ENCODE assay signal across 8 cellular contexts in the genomic region with DNA sequence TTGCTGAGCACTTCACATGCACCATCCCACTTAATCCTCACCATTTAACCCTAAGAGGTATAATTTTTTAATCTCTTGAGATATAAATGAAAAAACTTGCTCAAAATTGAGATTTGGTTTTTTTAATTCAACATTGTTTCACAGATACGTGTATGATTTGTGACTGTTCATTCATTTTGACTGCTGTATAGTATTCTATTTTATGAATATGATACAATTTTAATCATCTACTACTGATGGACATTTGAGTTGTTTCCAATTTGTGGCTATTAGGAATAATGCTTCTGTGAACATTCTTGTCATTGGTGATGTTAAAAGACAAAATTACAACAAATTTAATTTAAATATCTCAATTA. TPM values are rescaled to one million over a fixed set of nuclear protein-coding genes. Genes with fewer than 3 reads are reported as not detected.
DNase-seq lines count a peak whose midpoint lies in the region; ATAC-seq and TF ChIP-seq lines count a peak whose summit lies in the region.

No MANE protein-coding gene starts in this region.

- H3K9me3 ChIP-seq in gastroesophageal sphincter = peaks cover 0 to 12% (median 0%) of the 10 kb centered on the region in 3 donors

- TF ChIP-seq EP300 in gastroesophageal sphincter (IDR thresholded peaks at IDR 0.05) = no peak

- ATAC-seq in gastroesophageal sphincter = no peak
- ATAC-seq in stimulated activated naive B cell treated with anti-CD40 and anti-IgM and Interleukin-4, amounts not matched to agents 10 μg/mL and 1 μg/mL and 100 μg/mL, for 72 hours (replicated peaks) = no peak

- H3K27ac ChIP-seq in gastroesophageal sphincter = peak overlapping the region in 3 of 4 donors; percentile 68 to 96 (median 94)

- peak overlapping the region; percentile 96 for H3K4me3 Mint-ChIP-seq in activated CD4-positive, alpha-beta T cell treated with anti-CD3 and anti-CD28 coated beads, Interleukin-2, amount 10 ng/mL, durations not matched to agents 7 days and 5 days
- H3K4me3 Mint-ChIP-seq in stimulated activated naive B cell treated with anti-CD40 and anti-IgM and Interleukin-4, amounts not matched to agents 10 μg/mL and 1 μg/mL and 100 μg/mL, for 72 hours = peak overlapping the region; percentile 21 to 100

- peaks cover 25% of the 10 kb centered on the region for H3K36me3 Mint-ChIP-seq in activated CD4-positive, alpha-beta T cell treated with anti-CD3 and anti-CD28 coated beads, Interleukin-2, amount 10 ng/mL, durations not matched to agents 7 days and 5 days (ENCODE audit: low read depth)
- H3K36me3 Mint-ChIP-seq in stimulated activated naive B cell treated with anti-CD40 and anti-IgM and Interleukin-4, amounts not matched to agents 10 μg/mL and 1 μg/mL and 100 μg/mL, for 72 hours = peaks cover 12 to 26% of the 10 kb centered on the region in 2 donors

- peaks cover 3% of the 10 kb centered on the region for H3K9me3 Mint-ChIP-seq in activated CD4-positive, alpha-beta T cell treated with anti-CD3 and anti-CD28 coated beads, Interleukin-2, amount 10 ng/mL, durations not matched to agents 7 days and 5 days
- peaks cover 0 to 3% of the 10 kb centered on the region in 2 donors for H3K9me3 Mint-ChIP-seq in stimulated activated naive B cell treated with anti-CD40 and anti-IgM and Interleukin-4, amounts not matched to agents 10 μg/mL and 1 μg/mL and 100 μg/mL, for 72 hours

- peaks cover 27% of the 10 kb centered on the region for H3K4me1 Mint-ChIP-seq in activated CD4-positive, alpha-beta T cell treated with anti-CD3 and anti-CD28 coated beads, Interleukin-2, amount 10 ng/mL, durations not matched to agents 7 days and 5 days
- peaks cover 8 to 25% of the 10 kb centered on the region in 2 donors for H3K4me1 Mint-ChIP-seq in stimulated activated naive B cell treated with anti-CD40 and anti-IgM and Interleukin-4, amounts not matched to agents 10 μg/mL and 1 μg/mL and 100 μg/mL, for 72 hours

- 96 to 100% methylated on average over 1 of the region's 1 CpG for WGBS in gastroesophageal sphincter (ENCODE audit: low coverage in 1 of 2), 2 donors

- no peak for TF ChIP-seq CTCF in WI38 (IDR thresholded peaks at IDR 0.05; ENCODE audit: low read depth, low read length)
- no peak for TF ChIP-seq CTCF in gastroesophageal sphincter (IDR thresholded peaks at IDR 0.05)

- H3K27me3 Mint-ChIP-seq in activated CD4-positive, alpha-beta T cell treated with anti-CD3 and anti-CD28 coated beads, Interleukin-2, amount 10 ng/mL, durations not matched to agents 7 days and 5 days = no peaks in the 10 kb centered on the region
- H3K27me3 Mint-ChIP-seq in stimulated activated naive B cell treated with anti-CD40 and anti-IgM and Interleukin-4, amounts not matched to agents 10 μg/mL and 1 μg/mL and 100 μg/mL, for 72 hours = no peaks in the 10 kb centered on the region

- no peak for DNase-seq in activated CD4-positive, alpha-beta T cell treated with anti-CD3 and anti-CD28 coated beads, Interleukin-2, amount 10 ng/mL, durations not matched to agents 7 days and 5 days
- no peak for DNase-seq in activated CD4-positive, alpha-beta T cell treated with anti-CD3 and anti-CD28 coated beads for 48 hours
- no peak for DNase-seq in stimulated activated naive B cell treated with anti-CD40 and anti-IgM and Interleukin-4, amounts not matched to agents 10 μg/mL and 1 μg/mL and 100 μg/mL, for 72 hours
- DNase-seq in NCI-H748 (lab: John Stamatoyannopoulos, UW; ENCODE audit: unreplicated experiment) = no peak
- DNase-seq in hepatic stellate cell (ENCODE audit: low spot score) = no peak
- DNase-seq in ecto neural progenitor cell (ENCODE audit: low spot score) = no peak

- no peak overlapping the region for H3K27ac Mint-ChIP-seq in activated CD4-positive, alpha-beta T cell treated with anti-CD3 and anti-CD28 coated beads, Interleukin-2, amount 10 ng/mL, durations not matched to agents 7 days and 5 days
- no peak overlapping the region for H3K27ac Mint-ChIP-seq in stimulated activated naive B cell treated with anti-CD40 and anti-IgM and Interleukin-4, amounts not matched to agents 10 μg/mL and 1 μg/mL and 100 μg/mL, for 72 hours

- CTCF ChIA-PET in activated CD4-positive, alpha-beta T cell treated with anti-CD3 and anti-CD28 coated beads, Interleukin-2, amount 10 ng/mL, durations not matched to agents 7 days and 5 days (lab: Charles Lee) = interaction anchor here (0.6 to 1.9 kb wide), 3 partner anchors 49 to 232 kb away, joined by 3 to 5 read pairs (median 4); no protein-coding TSS in a partner anchor

- no peak for TF ChIP-seq POLR2A in gastroesophageal sphincter (IDR thresholded peaks at IDR 0.05)

- H3K4me3 ChIP-seq in WI38 (ENCODE audit: low read depth, low read length) = peak overlapping the region; percentile 89; the same call in 1 of the 2 replicates
- peak overlapping the region in 1 of 2 donors; percentile 70 for H3K4me3 ChIP-seq in gastroesophageal sphincter

- H3K27me3 ChIP-seq in gastroesophageal sphincter = no peaks in the 10 kb centered on the region

- H3K4me1 ChIP-seq in gastroesophageal sphincter = peaks cover 12 to 33% (median 12%) of the 10 kb centered on the region in 3 donors

- peaks cover 0 to 7% of the 10 kb centered on the region in 2 donors for H3K36me3 ChIP-seq in gastroesophageal sphincter

- POLR2A ChIA-PET in activated CD4-positive, alpha-beta T cell treated with anti-CD3 and anti-CD28 coated beads, Interleukin-2, amount 10 ng/mL, durations not matched to agents 7 days and 5 days (lab: Charles Lee) = interaction anchor here (0.7 to 1.0 kb wide), 2 partner anchors 94 to 161 kb away, joined by 4 to 5 read pairs; a partner anchor contains a TSS

RNA-seq across cellular contexts. Expression of a gene that starts 0.6 kb away (rescaled TPM):
- total RNA-seq in activated CD4-positive, alpha-beta T cell treated with anti-CD3 and anti-CD28 coated beads, Interleukin-2, amount 10 ng/mL, durations not matched to agents 7 days and 5 days = 10 to 100 TPM; 21.2 to 24.3 TPM
- total RNA-seq in gastroesophageal sphincter = 10 to 100 TPM; 10.4 to 19.3 (median 13.3) TPM

RNA-seq across cellular contexts. Expression of a gene that starts 46.8 kb away (rescaled TPM):
- total RNA-seq in activated CD4-positive, alpha-beta T cell treated with anti-CD3 and anti-CD28 coated beads, Interleukin-2, amount 10 ng/mL, durations not matched to agents 7 days and 5 days = 10 to 100 TPM; 16.8 to 17.1 TPM
- total RNA-seq in gastroesophageal sphincter = 10 to 100 TPM in 3 of 4 donors, 1 to 10 TPM in 1; 7.7 to 24.6 (median 14.5) TPM

RNA-seq across cellular contexts. Expression of a gene that starts 47.2 kb away (rescaled TPM):
- total RNA-seq in activated CD4-positive, alpha-beta T cell treated with anti-CD3 and anti-CD28 coated beads, Interleukin-2, amount 10 ng/mL, durations not matched to agents 7 days and 5 days = 10 to 100 TPM; 34.5 to 35.9 TPM
- total RNA-seq in gastroesophageal sphincter = 10 to 100 TPM; 22.7 to 67.6 (median 41.8) TPM
